17 cellular contexts compared by ENCODE assay signal in genomic region chr1:12206792-12207424, GRCh38. TPM values are rescaled to one million over a fixed set of nuclear protein-coding genes. Genes with fewer than 3 reads are reported as not detected.
DNase-seq lines count a peak whose midpoint lies in the region; TF ChIP-seq lines count a peak whose summit lies in the region.
"Had no signal": no experiment of that assay in that cellular context is flagged by ENCODE, and none has a peak within 500 bp of the region (broad histone marks: within the 10 kb centered on the region; RNA-seq: fewer than 3 reads in every experiment).

No MANE protein-coding gene starts in this region.

- no peaks in the 10 kb centered on the region for H3K9me3 Mint-ChIP-seq in activated naive CD4-positive, alpha-beta T cell treated with anti-CD3 and anti-CD28 coated beads, Interleukin-2, amount 10 ng/mL, durations not matched to agents 7 days and 5 days
- no peaks in the 10 kb centered on the region for H3K9me3 Mint-ChIP-seq in activated CD4-positive, alpha-beta memory T cell treated with anti-CD3 and anti-CD28 coated beads, Interleukin-2, amount 10 ng/mL, durations not matched to agents 7 days and 5 days

- H3K9me3 ChIP-seq in osteoblast (ENCODE audit: low read depth, low read length) (no peaks in the 10 kb centered on the region), MM.1S (replicated peaks; ENCODE audit: insufficient read depth, low read length) (no peaks in the 10 kb centered on the region)
- H3K9me3 ChIP-seq: BE2C, breast epithelium had no signal

- H3K79me2 ChIP-seq in osteoblast (ENCODE audit: insufficient read depth, low read length), result no peaks in the 10 kb centered on the region
- H3K79me2 ChIP-seq in MM.1S (ENCODE audit: low read length), result no peaks in the 10 kb centered on the region
- H3K79me2 ChIP-seq: hepatocyte had no signal

- CTCF ChIA-PET in activated naive CD4-positive, alpha-beta T cell treated with anti-CD3 and anti-CD28 coated beads, Interleukin-2, amount 10 ng/mL, durations not matched to agents 7 days and 5 days (lab: Charles Lee), result interaction anchor here (0.7 to 14.1 kb wide), 5 partner anchors 11 to 87 kb away, joined by 4 to 252 read pairs (median 4); no protein-coding TSS in a partner anchor
- CTCF ChIA-PET in activated CD4-positive, alpha-beta memory T cell treated with anti-CD3 and anti-CD28 coated beads, Interleukin-2, amount 10 ng/mL, durations not matched to agents 7 days and 5 days (lab: Charles Lee), result interaction anchor here (1.5 to 12.9 kb wide), 2 partner anchors 29 to 83 kb away, joined by 4 to 172 read pairs; no protein-coding TSS in a partner anchor

- no peak overlapping the region for H3K9ac ChIP-seq in MM.1S (ENCODE audit: low read length)

- peaks cover 19% of the 10 kb centered on the region for H3K36me3 ChIP-seq in osteoblast (ENCODE audit: insufficient read depth, low read length)
- no peaks in the 10 kb centered on the region for H3K36me3 ChIP-seq in MM.1S (replicated peaks; ENCODE audit: insufficient read depth, low read length)
- H3K36me3 ChIP-seq: BE2C, breast epithelium had no signal

- H3F3A ChIP-seq in MM.1S (ENCODE audit: insufficient read depth, low read length), result peaks cover 20% of the 10 kb centered on the region

- H4K20me1 ChIP-seq in osteoblast (ENCODE audit: insufficient read depth, low read length), result no peaks in the 10 kb centered on the region
- no peaks in the 10 kb centered on the region for H4K20me1 ChIP-seq in MM.1S (ENCODE audit: insufficient read depth, low read length)

- H3K4me3 ChIP-seq in osteoblast (ENCODE audit: insufficient read depth, low read length) (no peak overlapping the region), MM.1S (ENCODE audit: low read length) (no peak overlapping the region)
- H3K4me3 ChIP-seq: breast epithelium, hepatocyte, smooth muscle cell had no signal

- H3K4me2 ChIP-seq in osteoblast (ENCODE audit: insufficient read depth, low read length) (no peak overlapping the region), MM.1S (ENCODE audit: low read depth, low read length) (no peak overlapping the region)
- H3K4me2 ChIP-seq: hepatocyte, smooth muscle cell had no signal

- no peaks in the 10 kb centered on the region for H3K9me2 ChIP-seq in MM.1S (replicated peaks; ENCODE audit: insufficient read depth, low read length)

- peak overlapping the region; percentile 37 for H3K27ac Mint-ChIP-seq in activated naive CD4-positive, alpha-beta T cell treated with anti-CD3 and anti-CD28 coated beads, Interleukin-2, amount 10 ng/mL, durations not matched to agents 7 days and 5 days
- peak overlapping the region; percentile 47 for H3K27ac Mint-ChIP-seq in activated CD4-positive, alpha-beta memory T cell treated with anti-CD3 and anti-CD28 coated beads, Interleukin-2, amount 10 ng/mL, durations not matched to agents 7 days and 5 days

- peaks cover 52% of the 10 kb centered on the region for H3K36me3 Mint-ChIP-seq in activated naive CD4-positive, alpha-beta T cell treated with anti-CD3 and anti-CD28 coated beads, Interleukin-2, amount 10 ng/mL, durations not matched to agents 7 days and 5 days
- H3K36me3 Mint-ChIP-seq in activated CD4-positive, alpha-beta memory T cell treated with anti-CD3 and anti-CD28 coated beads, Interleukin-2, amount 10 ng/mL, durations not matched to agents 7 days and 5 days (ENCODE audit: low read depth), result peaks cover 61% of the 10 kb centered on the region

- H3K27ac ChIP-seq in osteoblast (ENCODE audit: low read depth, low read length) (no peak overlapping the region), MM.1S (ENCODE audit: low read length) (no peak overlapping the region)
- H3K27ac ChIP-seq: 22Rv1, breast epithelium, hepatocyte had no signal

- no peak for TF ChIP-seq CTCF in osteoblast (IDR thresholded peaks at IDR 0.05; ENCODE audit: extremely low read depth, low read depth, low read length)
- no peak for TF ChIP-seq CTCF in MM.1S (IDR thresholded peaks at IDR 0.05; ENCODE audit: low read length)

- peaks cover 71% of the 10 kb centered on the region for H3K4me1 Mint-ChIP-seq in activated naive CD4-positive, alpha-beta T cell treated with anti-CD3 and anti-CD28 coated beads, Interleukin-2, amount 10 ng/mL, durations not matched to agents 7 days and 5 days
- H3K4me1 Mint-ChIP-seq in activated CD4-positive, alpha-beta memory T cell treated with anti-CD3 and anti-CD28 coated beads, Interleukin-2, amount 10 ng/mL, durations not matched to agents 7 days and 5 days, result peaks cover 79% of the 10 kb centered on the region

- no peaks in the 10 kb centered on the region for H3K27me3 ChIP-seq in osteoblast (ENCODE audit: insufficient read depth, low read length)
- H3K27me3 ChIP-seq in MM.1S (replicated peaks; ENCODE audit: insufficient read depth, low read length), result 0 out of 2 replicates have a peak, but pooled peaks cover under 1% of the 10 kb centered on the region
- H3K27me3 ChIP-seq: BE2C, breast epithelium, hepatocyte had no signal

- no peaks in the 10 kb centered on the region for H3K27me3 Mint-ChIP-seq in activated naive CD4-positive, alpha-beta T cell treated with anti-CD3 and anti-CD28 coated beads, Interleukin-2, amount 10 ng/mL, durations not matched to agents 7 days and 5 days
- H3K27me3 Mint-ChIP-seq in activated CD4-positive, alpha-beta memory T cell treated with anti-CD3 and anti-CD28 coated beads, Interleukin-2, amount 10 ng/mL, durations not matched to agents 7 days and 5 days, result no peaks in the 10 kb centered on the region

- DNase-seq in DMS153 (lab: John Stamatoyannopoulos, UW) (peak; percentile 54), DMS153 treated with DMSO at 0.1 percent for 48 hours (lab: John Stamatoyannopoulos, UW; ENCODE audit: unreplicated experiment) (no peak), osteoblast (ENCODE audit: insufficient read length, low spot score, missing footprints) (peak; percentile 34), cortex of kidney (lab: John Stamatoyannopoulos, UW) (no peak), MM.1S (no peak)
- DNase-seq in activated naive CD4-positive, alpha-beta T cell treated with anti-CD3 and anti-CD28 coated beads, Interleukin-2, amount 10 ng/mL, durations not matched to agents 7 days and 5 days, result no peak
- no peak for DNase-seq in activated naive CD4-positive, alpha-beta T cell (lab: John Stamatoyannopoulos, UW)
- no peak for DNase-seq in activated CD4-positive, alpha-beta memory T cell treated with anti-CD3 and anti-CD28 coated beads, Interleukin-2, amount 10 ng/mL, durations not matched to agents 7 days and 5 days
- DNase-seq: BE2C, mesendoderm, NCI-H187, NCI-H510A, Right ventricle myocardium superior had no signal

- H3K4me1 ChIP-seq in osteoblast (ENCODE audit: insufficient read depth, low read length) (no peaks in the 10 kb centered on the region), MM.1S (ENCODE audit: low read length) (peaks cover 22% of the 10 kb centered on the region)
- H3K4me1 ChIP-seq: BE2C, breast epithelium had no signal

- POLR2A ChIA-PET in activated CD4-positive, alpha-beta memory T cell treated with anti-CD3 and anti-CD28 coated beads, Interleukin-2, amount 10 ng/mL, durations not matched to agents 7 days and 5 days (lab: Charles Lee), result interaction anchor here (5.0 kb wide), 1 partner anchor 82 kb away, joined by 57 read pairs; no protein-coding TSS in a partner anchor

- no peak overlapping the region for H2AFZ ChIP-seq in osteoblast (ENCODE audit: low read length)
- no peak overlapping the region for H2AFZ ChIP-seq in MM.1S (ENCODE audit: low read length)
- H2AFZ ChIP-seq: hepatocyte had no signal

- H3K4me3 Mint-ChIP-seq in activated naive CD4-positive, alpha-beta T cell treated with anti-CD3 and anti-CD28 coated beads, Interleukin-2, amount 10 ng/mL, durations not matched to agents 7 days and 5 days, result no peak overlapping the region
- no peak overlapping the region for H3K4me3 Mint-ChIP-seq in activated CD4-positive, alpha-beta memory T cell treated with anti-CD3 and anti-CD28 coated beads, Interleukin-2, amount 10 ng/mL, durations not matched to agents 7 days and 5 days

RNA-seq across cellular contexts. Expression of gene VPS13D, which starts 22.9 kb away (rescaled TPM):
- 10 to 100 TPM; 28.1 to 31.4 TPM for total RNA-seq in activated CD4-positive, alpha-beta memory T cell treated with anti-CD3 and anti-CD28 coated beads, Interleukin-2, amount 10 ng/mL, durations not matched to agents 7 days and 5 days
- 46.0 and 48.5 TPM in 2 replicates for total RNA-seq in osteoblast

RNA-seq across cellular contexts. Expression of gene TNFRSF1B, which starts 40.1 kb away (rescaled TPM):
- 100 to 1,000 TPM; 434 to 447 TPM for total RNA-seq in activated CD4-positive, alpha-beta memory T cell treated with anti-CD3 and anti-CD28 coated beads, Interleukin-2, amount 10 ng/mL, durations not matched to agents 7 days and 5 days
- total RNA-seq in osteoblast, result 11.2 and 12.7 TPM in 2 replicates

Comparison
In these comparisons a context has a peak if more than half of its experiments do, and no peak if none do; other contexts are left out.
1. DNase-seq: peak in DMS153 (single experiment) and osteoblast (single experiment); none in DMS153 treated with DMSO at 0.1 percent for 48 hours (single experiment), activated naive CD4-positive, alpha-beta T cell treated with anti-CD3 and anti-CD28 coated beads, Interleukin-2, amount 10 ng/mL, durations not matched to agents 7 days and 5 days (single experiment), activated naive CD4-positive, alpha-beta T cell (0 of 4), activated CD4-positive, alpha-beta memory T cell treated with anti-CD3 and anti-CD28 coated beads, Interleukin-2, amount 10 ng/mL, durations not matched to agents 7 days and 5 days (single experiment), cortex of kidney (single experiment) and MM.1S (single experiment).
2. RNA of gene TNFRSF1B, which starts 40.1 kb away (total RNA-seq): 434 to 447 TPM in activated CD4-positive, alpha-beta memory T cell treated with anti-CD3 and anti-CD28 coated beads, Interleukin-2, amount 10 ng/mL, durations not matched to agents 7 days and 5 days; 11.2 to 12.7 TPM in osteoblast; every median in the first group is over 10 times any median in the second.